In genomic region chr9:76394023-76394895, GRCh38 we compare ENCODE assay signal across 8 cellular contexts. TPM values are rescaled to one million over a fixed set of nuclear protein-coding genes. Genes with fewer than 3 reads are reported as not detected.
A peak's percentile ranks its signal among the peaks of the same experiment; 100 is the strongest.
DNase-seq lines count a peak whose midpoint lies in the region; ATAC-seq, FAIRE-seq and TF ChIP-seq lines count a peak whose summit lies in the region.

Gene RFK, minus strand, starts transcription at chr9:76394426. Its CDS starts 255 bp downstream, at chr9:76394171.

- H3K27me3 Mint-ChIP-seq in T-helper 17 cell: no peaks in the 10 kb centered on the region

- H3K4me1 Mint-ChIP-seq in T-helper 17 cell: peaks cover 13% of the 10 kb centered on the region

- H3K4me1 ChIP-seq in right atrium auricular region: peaks cover 0 to 23% of the 10 kb centered on the region in 2 donors
- H3K4me1 ChIP-seq in vagina: peaks cover 25% of the 10 kb centered on the region

- peak; percentile 81 for DNase-seq in GM12892 (ENCODE audit: insufficient read length)
- peak; percentile 82 to 98 (median 97) for DNase-seq in NCI-H1417 (lab: John Stamatoyannopoulos, UW)
- DNase-seq in T-helper 17 cell: peak; percentile 84 to 92 (median 92)
- DNase-seq in right atrium auricular region (ENCODE audit: low spot score): peak; percentile 89
- DNase-seq in putamen (ENCODE audit: low spot score): peak; percentile 94
- DNase-seq in vagina (ENCODE audit: extremely low spot score in 2 of 2): peak in 1 of 2 donors; percentile 91

- peak; percentile 98 for FAIRE-seq in GM12892 (lab: Jason Lieb, UNC)

- intact Hi-C loops in vagina (cut with DNase I): no loop called here

- peak within 1 kb of the TSS; percentile 98 for H3K27ac Mint-ChIP-seq in T-helper 17 cell

- H3K36me3 Mint-ChIP-seq in T-helper 17 cell (ENCODE audit: low read depth): no peaks in the 10 kb centered on the region

- H3K9me3 ChIP-seq in T-helper 17 cell (ENCODE audit: control insufficient read depth, low read length, poor library complexity, severe bottlenecking): no peaks in the 10 kb centered on the region
- H3K9me3 ChIP-seq in right atrium auricular region: no peaks in the 10 kb centered on the region
- H3K9me3 ChIP-seq in vagina: no peaks in the 10 kb centered on the region

- TF ChIP-seq POLR2A in GM12892 (IDR thresholded peaks at IDR 0.05; ENCODE audit: low read depth, low read length) (peak; percentile 63; the same call in 1 of the 2 replicates), vagina (IDR thresholded peaks at IDR 0.05) (peak in 1 of 2 donors; percentile 27)

- peak within 1 kb of the TSS; percentile 100 for H3K4me3 Mint-ChIP-seq in T-helper 17 cell

- TF ChIP-seq CTCF in right atrium auricular region (IDR thresholded peaks at IDR 0.05) (peak; percentile 23 to 71), vagina (IDR thresholded peaks at IDR 0.05) (peak in 2 of 3 experiments; percentile 22 to 36)

- ATAC-seq in HG02763 (IDR thresholded peaks at IDR 0.05; ENCODE audit: unreplicated experiment): peak; percentile 63
- ATAC-seq in T-helper 17 cell: peak; percentile 92

- H3K27ac ChIP-seq in angular gyrus (ENCODE audit: low read depth, low read length): peak within 1 kb of the TSS; percentile 96
- peak within 1 kb of the TSS; percentile 92 to 94 for H3K27ac ChIP-seq in right atrium auricular region
- peak within 1 kb of the TSS; percentile 89 for H3K27ac ChIP-seq in vagina

- H3K4me3 ChIP-seq in right atrium auricular region (peak within 1 kb of the TSS; percentile 80 to 86), vagina (peak within 1 kb of the TSS; percentile 88 to 95)

- H3K36me3 ChIP-seq in right atrium auricular region (no peaks in the 10 kb centered on the region), vagina (peaks cover 0 to 6% of the 10 kb centered on the region in 2 donors)

- H3K27me3 ChIP-seq in right atrium auricular region: no peaks in the 10 kb centered on the region
- H3K27me3 ChIP-seq in vagina: no peaks in the 10 kb centered on the region

RNA-seq across cellular contexts. Expression of gene RFK, which starts in this region (rescaled TPM):
- polyA plus RNA-seq in GM12892 (2012; ENCODE audit: missing spikeins): 10.1 TPM
- 1 to 10 TPM; 8.9 to 9.8 TPM for total RNA-seq in T-helper 17 cell
- 10 to 100 TPM; 23.7 to 32.0 TPM for total RNA-seq in right atrium auricular region
- total RNA-seq in vagina: 16.7 TPM
